Comparison of ENCODE assay signal across 8 cellular contexts in genomic region chr1:33367488-33368405, GRCh38. TPM values are rescaled to one million over a fixed set of nuclear protein-coding genes. Genes with fewer than 3 reads are reported as not detected.
DNase-seq lines count a peak whose midpoint lies in the region; TF ChIP-seq lines count a peak whose summit lies in the region.

No MANE protein-coding gene starts in this region.

- peaks cover 52% of the 10 kb centered on the region for H3K4me1 Mint-ChIP-seq in type B pancreatic cell (ENCODE audit: unreplicated experiment)

- peaks cover 6% of the 10 kb centered on the region for H3K4me1 ChIP-seq in Loucy (ENCODE audit: insufficient read depth, low read length, poor library complexity, severe bottlenecking)
- peaks cover 38% of the 10 kb centered on the region for H3K4me1 ChIP-seq in cardiac muscle cell (ENCODE audit: low read depth)

- intact Hi-C loops in posterior vena cava (cut with DNase I): loop anchor here in 1 of 2 donors (5.0 kb wide), 1 partner anchor 70 kb away; no protein-coding TSS in a partner anchor

- H3K27ac Mint-ChIP-seq in type B pancreatic cell: no peak overlapping the region

- no peaks in the 10 kb centered on the region for H3F3A ChIP-seq in Loucy (ENCODE audit: low read depth)

- TF ChIP-seq CTCF in 22Rv1 (IDR thresholded peaks at IDR 0.05): peak; percentile 95
- peak; percentile 95 for TF ChIP-seq CTCF in GM12875 (IDR thresholded peaks at IDR 0.05; ENCODE audit: borderline replicate concordance, insufficient read depth, low read depth, low read length)
- TF ChIP-seq CTCF in Loucy (conservative IDR thresholded peaks at IDR 0.05; ENCODE audit: low read length): peak; percentile 95
- peak; percentile 97 for TF ChIP-seq CTCF in cardiac muscle cell (IDR thresholded peaks at IDR 0.05; ENCODE audit: low read depth, low read length)
- TF ChIP-seq CTCF in type B pancreatic cell (conservative IDR thresholded peaks at IDR 0.05): peak; percentile 99

- H3K27me3 ChIP-seq in Loucy (ENCODE audit: insufficient read depth, low read length, poor library complexity, severe bottlenecking) (no peaks in the 10 kb centered on the region), cardiac muscle cell (no peaks in the 10 kb centered on the region)

- no peaks in the 10 kb centered on the region for H3K9me3 Mint-ChIP-seq in type B pancreatic cell

- DNase-seq in T follicular helper cell (ENCODE audit: low read depth) (peak; percentile 75), cardiac muscle cell (ENCODE audit: low read depth in 1 of 2, low spot score in 1 of 2) (peak; percentile 87 to 89), posterior vena cava (ENCODE audit: low spot score) (peak; percentile 97), type B pancreatic cell (ENCODE audit: extremely low spot score, unreplicated experiment) (peak; percentile 89)
- peak; percentile 75 for DNase-seq in activated naive CD8-positive, alpha-beta T cell treated with anti-CD3 and anti-CD28 coated beads, Interleukin-2, amount 50 U/mL, for 16 hours (ENCODE audit: low read depth, low spot score)

- H3K27ac ChIP-seq in 22Rv1 (no peak overlapping the region), cardiac muscle cell (no peak overlapping the region)

- H3K9me3 ChIP-seq in Loucy (ENCODE audit: insufficient read depth, low read depth, low read length) (no peaks in the 10 kb centered on the region), cardiac muscle cell (ENCODE audit: low read depth) (no peaks in the 10 kb centered on the region)

- H3K4me2 ChIP-seq in Loucy (ENCODE audit: low read depth, low read length, poor library complexity, severe bottlenecking): peak overlapping the region; percentile 18

- no peaks in the 10 kb centered on the region for H3K79me2 ChIP-seq in Loucy (ENCODE audit: insufficient read depth, low read length)

- H4K20me1 ChIP-seq in Loucy (ENCODE audit: insufficient read depth, low read length, poor library complexity, severe bottlenecking): no peaks in the 10 kb centered on the region

- H3K4me3 Mint-ChIP-seq in type B pancreatic cell: no peak overlapping the region

- H3K36me3 Mint-ChIP-seq in type B pancreatic cell: peaks cover 5% of the 10 kb centered on the region

- no peak overlapping the region for H3K4me3 ChIP-seq in GM12875 (ENCODE audit: low read depth, low read length)
- no peak overlapping the region for H3K4me3 ChIP-seq in Loucy (ENCODE audit: low read length, poor library complexity, severe bottlenecking)
- no peak overlapping the region for H3K4me3 ChIP-seq in cardiac muscle cell

- peak overlapping the region; percentile 74 for H2AFZ ChIP-seq in Loucy (ENCODE audit: low read length)

- H3K36me3 ChIP-seq in Loucy (ENCODE audit: insufficient read depth, low read length) (no peaks in the 10 kb centered on the region), cardiac muscle cell (no peaks in the 10 kb centered on the region)

- H3K9me2 ChIP-seq in Loucy (replicated peaks; ENCODE audit: low read depth, low read length): no peaks in the 10 kb centered on the region

- no peaks in the 10 kb centered on the region for H3K27me3 Mint-ChIP-seq in type B pancreatic cell

- peak overlapping the region; percentile 25 for H3K9ac ChIP-seq in Loucy (ENCODE audit: low read depth, low read length, poor library complexity, severe bottlenecking)

RNA-seq across cellular contexts. Expression of gene A3GALT2, which starts 46.8 kb away (rescaled TPM):
- total RNA-seq in cardiac muscle cell (not detected in 2 replicates), posterior vena cava (under 1 TPM in 1 of 2 donors, not detected in 1; 0.24 TPM), type B pancreatic cell (ENCODE audit: low replicate concordance) (0.29 TPM in 1 of 2 replicates, not detected in the other)
- polyA plus RNA-seq in cardiac muscle cell: 0.57 TPM in 1 of 2 replicates, not detected in the other
